In genomic region chr12:57380300-57380699, GRCh38 we compare ENCODE assay signal across 1 cellular context.
TF ChIP-seq lines count a peak whose summit lies in the region.

No MANE protein-coding gene starts in this region.

TF ChIP-seq in GM12878, 131 proteins besides CTCF, POLR2A, EP300 and RAD21 (continued from another document):
- TF ChIP-seq E2F8 (IDR thresholded peaks at IDR 0.05; ENCODE audit: low read depth, partially characterized antibody): no peak
- TF ChIP-seq IRF4 (IDR thresholded peaks at IDR 0.05; ENCODE audit: low read depth, low read length): no peak
- TF ChIP-seq HDGF (IDR thresholded peaks at IDR 0.05): no peak
- TF ChIP-seq BCL3 (IDR thresholded peaks at IDR 0.05; ENCODE audit: borderline replicate concordance, insufficient read depth, low read depth, low read length, poor library complexity, severe bottlenecking): no peak
- TF ChIP-seq BCL11A (IDR thresholded peaks at IDR 0.05; ENCODE audit: low read depth, low read length): no peak
- TF ChIP-seq ZNF217 (IDR thresholded peaks at IDR 0.05): no peak
- no peak for TF ChIP-seq E2F4 (IDR thresholded peaks at IDR 0.05; ENCODE audit: low read depth, low read length)
- no peak for TF ChIP-seq MYB (IDR thresholded peaks at IDR 0.05; ENCODE audit: borderline replicate concordance, low read depth, low read length)
- TF ChIP-seq GATAD2B (conservative IDR thresholded peaks at IDR 0.05; ENCODE audit: low read depth): no peak
- no peak for TF ChIP-seq CHD1 (IDR thresholded peaks at IDR 0.05; ENCODE audit: low read depth, low read length)
- no peak for TF ChIP-seq FOXK2 (IDR thresholded peaks at IDR 0.05)
- no peak for TF ChIP-seq RB1 (IDR thresholded peaks at IDR 0.05; ENCODE audit: borderline replicate concordance)
- TF ChIP-seq CUX1 (IDR thresholded peaks at IDR 0.05; ENCODE audit: insufficient replicate concordance, low read depth, low read length): no peak
- no peak for TF ChIP-seq DPF2 (IDR thresholded peaks at IDR 0.05)
- no peak for TF ChIP-seq PAX8 (IDR thresholded peaks at IDR 0.05)
- no peak for TF ChIP-seq SKIL (IDR thresholded peaks at IDR 0.05; ENCODE audit: low read depth, poor library complexity, severe bottlenecking)
- no peak for TF ChIP-seq ZNF384 (IDR thresholded peaks at IDR 0.05; ENCODE audit: borderline replicate concordance, low read depth, low read length)
- no peak for TF ChIP-seq BHLHE40 (IDR thresholded peaks at IDR 0.05; ENCODE audit: borderline replicate concordance in 1 of 2, low read depth in 2 of 2, low read length in 1 of 2)
